In genomic region chr12:46367351-46368029, GRCh38 we compare ENCODE assay signal across 10 cellular contexts. TPM values are rescaled to one million over a fixed set of nuclear protein-coding genes. Genes with fewer than 3 reads are reported as not detected.
A peak's percentile ranks its signal among the peaks of the same experiment; 100 is the strongest.
DNase-seq lines count a peak whose midpoint lies in the region; ATAC-seq and TF ChIP-seq lines count a peak whose summit lies in the region.
"Had no signal": no experiment of that assay in that cellular context is flagged by ENCODE, and none has a peak within 500 bp of the region (broad histone marks: within the 10 kb centered on the region; RNA-seq: fewer than 3 reads in every experiment).

No MANE protein-coding gene starts in this region.

- no peaks in the 10 kb centered on the region for H3K9me3 ChIP-seq in MM.1S (replicated peaks; ENCODE audit: insufficient read depth, low read length)

- H3K27me3 ChIP-seq in MM.1S (replicated peaks; ENCODE audit: insufficient read depth, low read length) = no peaks in the 10 kb centered on the region

- peak overlapping the region; percentile 81; the same call in 1 of the 2 replicates for H3K4me2 ChIP-seq in MM.1S (ENCODE audit: low read depth, low read length)

- peaks cover 53% of the 10 kb centered on the region for H3K4me1 ChIP-seq in MM.1S (ENCODE audit: low read length)

- H3K9me2 ChIP-seq in MM.1S (replicated peaks; ENCODE audit: insufficient read depth, low read length) = no peaks in the 10 kb centered on the region

- H3K79me2 ChIP-seq in MM.1S (ENCODE audit: low read length) = peaks cover 86% of the 10 kb centered on the region

- H3F3A ChIP-seq in MM.1S (ENCODE audit: insufficient read depth, low read length) = peaks cover 70% of the 10 kb centered on the region

- H3K4me3 Mint-ChIP-seq in natural killer cell treated with Interleukin-12 subunit alpha and Interleukin-12 subunit beta and Interleukin-15 and Interleukin-18, amount 100 ng/mL, for 72 hours = peak overlapping the region; percentile 64

- H3K36me3 Mint-ChIP-seq in natural killer cell treated with Interleukin-12 subunit alpha and Interleukin-12 subunit beta and Interleukin-15 and Interleukin-18, amount 100 ng/mL, for 72 hours = peaks cover 70% of the 10 kb centered on the region

- POLR2A ChIA-PET in AG04449 (lab: Yijun Ruan, JAX) = interaction anchor here (0.7 to 1.6 kb wide), 10 partner anchors 9 to 654 kb away, joined by 3 to 9 read pairs (median 4); no protein-coding TSS in a partner anchor

- H3K9me3 Mint-ChIP-seq in natural killer cell treated with Interleukin-12 subunit alpha and Interleukin-12 subunit beta and Interleukin-15 and Interleukin-18, amount 100 ng/mL, for 72 hours = no peaks in the 10 kb centered on the region

- H3K4me1 Mint-ChIP-seq in natural killer cell treated with Interleukin-12 subunit alpha and Interleukin-12 subunit beta and Interleukin-15 and Interleukin-18, amount 100 ng/mL, for 72 hours (ENCODE audit: low read depth in 2 of 2) = peaks cover 65 to 67% of the 10 kb centered on the region in 2 donors

- H3K27ac ChIP-seq in MM.1S (ENCODE audit: low read length) = no peak overlapping the region

- H4K20me1 ChIP-seq in MM.1S (ENCODE audit: insufficient read depth, low read length) = peaks cover 3% of the 10 kb centered on the region; the same call in 1 of the 2 replicates

- no peak overlapping the region for H2AFZ ChIP-seq in MM.1S (ENCODE audit: low read length)

- peak overlapping the region; percentile 62 to 83 for H3K27ac Mint-ChIP-seq in natural killer cell treated with Interleukin-12 subunit alpha and Interleukin-12 subunit beta and Interleukin-15 and Interleukin-18, amount 100 ng/mL, for 72 hours

- ATAC-seq in natural killer cell treated with Interleukin-12 subunit alpha and Interleukin-12 subunit beta and Interleukin-15 and Interleukin-18, amount 100 ng/mL, for 72 hours = no peak

- no peak overlapping the region for H3K9ac ChIP-seq in MM.1S (ENCODE audit: low read length)

- CTCF ChIA-PET in AG04449 (lab: Yijun Ruan, JAX) = interaction anchor here (1.4 to 1.6 kb wide), 2 partner anchors 299 to 567 kb away, joined by 5 to 6 read pairs; no protein-coding TSS in a partner anchor

- no peaks in the 10 kb centered on the region for H3K27me3 Mint-ChIP-seq in natural killer cell treated with Interleukin-12 subunit alpha and Interleukin-12 subunit beta and Interleukin-15 and Interleukin-18, amount 100 ng/mL, for 72 hours

- peaks cover 54% of the 10 kb centered on the region for H3K36me3 ChIP-seq in MM.1S (replicated peaks; ENCODE audit: insufficient read depth, low read length)

- DNase-seq in AG04449 (ENCODE audit: low read depth, low spot score) = no peak
- DNase-seq in MM.1S = no peak
- DNase-seq in dermis blood vessel endothelial cell = peak; percentile 43
- no peak for DNase-seq in natural killer cell treated with Interleukin-12 subunit alpha and Interleukin-12 subunit beta and Interleukin-15 and Interleukin-18, amount 100 ng/mL, for 72 hours (ENCODE audit: low spot score)
- no peak for DNase-seq in cerebellar cortex (ENCODE audit: low spot score)
- no peak for DNase-seq in dedifferentiated amniotic fluid mesenchymal stem cell (ENCODE audit: extremely low spot score)
- no peak for DNase-seq in NCI-H2029 (lab: John Stamatoyannopoulos, UW)
- DNase-seq in 8988T = no peak
- DNase-seq: activated gamma-delta T cell treated with Interleukin-2 at 50 U/mL for 16 hours, NCI-H524 treated with DMSO at 0.1 percent for 48 hours had no signal

- TF ChIP-seq CTCF in AG04449 (IDR thresholded peaks at IDR 0.05; ENCODE audit: insufficient read depth, low read length, missing control alignments) (no peak), MM.1S (IDR thresholded peaks at IDR 0.05; ENCODE audit: low read length) (no peak)

- H3K4me3 ChIP-seq in AG04449 (ENCODE audit: low read depth, low read length) = peak overlapping the region; percentile 73
- no peak overlapping the region for H3K4me3 ChIP-seq in MM.1S (ENCODE audit: low read length)

RNA-seq across cellular contexts. Expression of gene SLC38A2, which starts 5.1 kb away (rescaled TPM):
- total RNA-seq in dermis blood vessel endothelial cell = 618 and 745 TPM in 2 replicates
- 100 to 1,000 TPM; 129 to 192 TPM for total RNA-seq in natural killer cell treated with Interleukin-12 subunit alpha and Interleukin-12 subunit beta and Interleukin-15 and Interleukin-18, amount 100 ng/mL, for 72 hours
